In genomic region chr4:82694106-82694505, GRCh38 we compare ENCODE assay signal across 14 cellular contexts.
DNase-seq lines count a peak whose midpoint lies in the region; ATAC-seq and TF ChIP-seq lines count a peak whose summit lies in the region.
"Had no signal": no experiment of that assay in that cellular context is flagged by ENCODE, and none has a peak within 500 bp of the region (broad histone marks: within the 10 kb centered on the region; RNA-seq: fewer than 3 reads in every experiment).

No MANE protein-coding gene starts in this region.

- H3K27ac ChIP-seq in HEK293 (ENCODE audit: extremely low read depth, low read depth, low read length) (no peak overlapping the region), thyroid gland (no peak overlapping the region)
- H3K27ac ChIP-seq: A549, C4-2B, GM23248 had no signal

- no peak for TF ChIP-seq POLR2A in thyroid gland (IDR thresholded peaks at IDR 0.05)

- DNase-seq in NCI-H69 (lab: John Stamatoyannopoulos, UW) = peak; percentile 30
- peak; percentile 78 for DNase-seq in left kidney (ENCODE audit: low read depth, low spot score)
- no peak for DNase-seq in sciatic nerve (ENCODE audit: low spot score)
- no peak for DNase-seq in MV-4-11 (lab: John Stamatoyannopoulos, UW)
- no peak for DNase-seq in thyroid gland
- DNase-seq in NCI-H446 treated with DMSO at 0.1 percent for 48 hours (lab: John Stamatoyannopoulos, UW) = no peak
- DNase-seq: BE2C; CD4-positive, alpha-beta memory T cell; DMS79; GM23248 had no signal

- no peaks in the 10 kb centered on the region for H3K9me3 ChIP-seq in HEK293 (ENCODE audit: control insufficient read depth, insufficient read depth, low read depth, low read length)
- no peaks in the 10 kb centered on the region for H3K9me3 ChIP-seq in thyroid gland
- H3K9me3 ChIP-seq: A549, BE2C had no signal

- TF ChIP-seq CTCF in HEK293 (tag by site-specific recombination; IDR thresholded peaks at IDR 0.05) (no peak), thyroid gland (IDR thresholded peaks at IDR 0.05) (no peak)

- H3K4me3 ChIP-seq in HEK293 (ENCODE audit: low read depth, low read length) (no peak overlapping the region), thyroid gland (replicated peaks in 1 of 3) (no peak overlapping the region)
- H3K4me3 ChIP-seq: A549, GM12878, GM23248 had no signal

- no peaks in the 10 kb centered on the region for H3K27me3 ChIP-seq in thyroid gland
- H3K27me3 ChIP-seq: BE2C had no signal

- 77 to 87% methylated on average over 5 of the region's 5 CpGs for WGBS in thyroid gland, 2 donors

- no peaks in the 10 kb centered on the region for H3K4me1 ChIP-seq in HEK293 (ENCODE audit: control insufficient read depth, insufficient read depth, low read length)
- H3K4me1 ChIP-seq in thyroid gland = peaks cover 10 to 15% of the 10 kb centered on the region in 2 donors
- H3K4me1 ChIP-seq: A549, BE2C had no signal

- peaks cover 0 to 8% of the 10 kb centered on the region in 2 experiments; a peak in 1 of 3 replicates for H3K36me3 ChIP-seq in HEK293 (ENCODE audit: control insufficient read depth in 2 of 2, insufficient read depth in 1 of 2, low read length in 2 of 2)
- H3K36me3 ChIP-seq in thyroid gland = no peaks in the 10 kb centered on the region
- H3K36me3 ChIP-seq: BE2C had no signal

- POLR2A ChIA-PET in HEK293 (lab: Yijun Ruan, JAX) = no interaction called here

- peak; percentile 31 for ATAC-seq in sciatic nerve
- ATAC-seq: A549, GM12878 had no signal

- intact Hi-C loops in sciatic nerve (cut with DNase I) (no loop called here), thyroid gland (cut with DNase I) (no loop called here)

- CTCF ChIA-PET in HEK293 (lab: Yijun Ruan, JAX) = no interaction called here

TF ChIP-seq in HEK293, 187 proteins besides CTCF, POLR2A, EP300 and RAD21:
- TF ChIP-seq ZNF23 (tag by site-specific recombination; IDR thresholded peaks at IDR 0.05; ENCODE audit: borderline replicate concordance) (no peak), ZNF510 (tag by site-specific recombination; IDR thresholded peaks at IDR 0.05; ENCODE audit: insufficient replicate concordance) (no peak), ZNF558 (tag by site-specific recombination; IDR thresholded peaks at IDR 0.05) (no peak), ZNF76 (tag by site-specific recombination; IDR thresholded peaks at IDR 0.05; ENCODE audit: borderline replicate concordance, low read depth) (no peak), ZNF677 (tag by site-specific recombination; IDR thresholded peaks at IDR 0.05) (no peak), ZBTB6 (tag by site-specific recombination; IDR thresholded peaks at IDR 0.05) (no peak), HOXC10 (CRISPR knock-in tag; IDR thresholded peaks at IDR 0.05) (no peak), ZEB2 (tag by site-specific recombination; IDR thresholded peaks at IDR 0.05) (no peak), EGR2 (tag by site-specific recombination; IDR thresholded peaks at IDR 0.05; ENCODE audit: low read depth) (peak; percentile 47; the same call in 1 of the 2 replicates), ZSCAN4 (tag by site-specific recombination; IDR thresholded peaks at IDR 0.05) (no peak), ZNF175 (tag by site-specific recombination; IDR thresholded peaks at IDR 0.05) (no peak), ZNF302 (tag by site-specific recombination; IDR thresholded peaks at IDR 0.05; ENCODE audit: low read depth) (no peak), ZFHX2 (tag by site-specific recombination; conservative IDR thresholded peaks at IDR 0.05) (peak; percentile 30; the same call in 1 of the 2 replicates)

Comparison
In these comparisons a context has a peak if more than half of its experiments do, and no peak if none do; other contexts are left out.
1. DNase-seq: peak in NCI-H69 (single experiment) and left kidney (single experiment); none in sciatic nerve (single experiment), MV-4-11 (single experiment), thyroid gland (0 of 2) and NCI-H446 treated with DMSO at 0.1 percent for 48 hours (single experiment).